25 cellular contexts compared by ENCODE assay signal in genomic region chr10:126913316-126913715, GRCh38. TPM values are rescaled to one million over a fixed set of nuclear protein-coding genes. Genes with fewer than 3 reads are reported as not detected.
"Had no signal": no experiment of that assay in that cellular context is flagged by ENCODE, and none has a peak within 500 bp of the region (broad histone marks: within the 10 kb centered on the region; RNA-seq: fewer than 3 reads in every experiment).

No MANE protein-coding gene starts in this region.

- H3K36me3 ChIP-seq: brain microvascular endothelial cell, cardiac muscle cell had no signal

- H3K27ac Mint-ChIP-seq: activated B cell treated with CpG ODN at 0.5 μM for 24 hours; activated CD4-positive, alpha-beta T cell treated with anti-CD3 and anti-CD28 coated beads, Interleukin-2, amount 10 ng/mL, durations not matched to agents 24 days and 14 days; activated CD8-positive, alpha-beta memory T cell treated with anti-CD3 and anti-CD28 coated beads, Interleukin-2, amount 10 ng/mL, durations not matched to agents 7 days and 5 days; activated naive CD4-positive, alpha-beta T cell treated with anti-CD3 and anti-CD28 coated beads, Interleukin-2, amount 10 ng/mL, durations not matched to agents 7 days and 5 days; activated naive CD8-positive, alpha-beta T cell treated with anti-CD3 and anti-CD28 coated beads for 36 hours; activated T-cell treated with anti-CD3 and anti-CD28 coated beads, Interleukin-2, amount 50 U/mL, for 24 hours; activated T-helper 1 cell treated with anti-CD3 and anti-CD28 coated beads, Interleukin-12 subunit alpha, Interleukin-12 subunit beta, Interleukin-2, Interleukin-4 antibody, amounts not matched to agents 30 ng/mL and 10 ng/mL and 1 ng/mL, durations not matched to agents 14 hours and 24 hours and 36 hours; T-helper 17 cell had no signal

- H3K4me3 Mint-ChIP-seq: activated B cell treated with CpG ODN at 0.5 μM for 24 hours; activated CD4-positive, alpha-beta T cell treated with anti-CD3 and anti-CD28 coated beads, Interleukin-2, amount 10 ng/mL, durations not matched to agents 24 days and 14 days; activated CD8-positive, alpha-beta memory T cell treated with anti-CD3 and anti-CD28 coated beads, Interleukin-2, amount 10 ng/mL, durations not matched to agents 7 days and 5 days; activated naive CD4-positive, alpha-beta T cell treated with anti-CD3 and anti-CD28 coated beads, Interleukin-2, amount 10 ng/mL, durations not matched to agents 7 days and 5 days; activated naive CD8-positive, alpha-beta T cell treated with anti-CD3 and anti-CD28 coated beads for 36 hours; activated T-cell treated with anti-CD3 and anti-CD28 coated beads, Interleukin-2, amount 50 U/mL, for 24 hours; activated T-helper 1 cell treated with anti-CD3 and anti-CD28 coated beads, Interleukin-12 subunit alpha, Interleukin-12 subunit beta, Interleukin-2, Interleukin-4 antibody, amounts not matched to agents 30 ng/mL and 10 ng/mL and 1 ng/mL, durations not matched to agents 14 hours and 24 hours and 36 hours; T-helper 17 cell had no signal

- H3K27ac ChIP-seq: brain microvascular endothelial cell, cardiac muscle cell, PC-9 had no signal

- H3K27me3 ChIP-seq: brain microvascular endothelial cell, cardiac muscle cell had no signal

- H3K4me1 Mint-ChIP-seq: activated B cell treated with CpG ODN at 0.5 μM for 24 hours; activated CD4-positive, alpha-beta T cell treated with anti-CD3 and anti-CD28 coated beads, Interleukin-2, amount 10 ng/mL, durations not matched to agents 24 days and 14 days; activated CD8-positive, alpha-beta memory T cell treated with anti-CD3 and anti-CD28 coated beads, Interleukin-2, amount 10 ng/mL, durations not matched to agents 7 days and 5 days; activated naive CD4-positive, alpha-beta T cell treated with anti-CD3 and anti-CD28 coated beads, Interleukin-2, amount 10 ng/mL, durations not matched to agents 7 days and 5 days; activated naive CD8-positive, alpha-beta T cell treated with anti-CD3 and anti-CD28 coated beads for 36 hours; T-helper 17 cell had no signal

- DNase-seq: activated B cell treated with CpG ODN at 0.5 μM for 24 hours; activated CD4-positive, alpha-beta T cell treated with anti-CD3 and anti-CD28 coated beads for 1 hour; activated CD4-positive, alpha-beta T cell treated with anti-CD3 and anti-CD28 coated beads, Interleukin-2, amount 10 ng/mL, durations not matched to agents 24 days and 14 days; activated CD4-positive, alpha-beta T cell treated with anti-CD3 and anti-CD28 coated beads, Interleukin-2, amount 50 U/mL, for 48 hours; activated CD8-positive, alpha-beta memory T cell treated with anti-CD3 and anti-CD28 coated beads, Interleukin-2, amount 10 ng/mL, durations not matched to agents 7 days and 5 days; activated gamma-delta T cell treated with Interleukin-2 at 50 U/mL for 16 hours; activated naive CD4-positive, alpha-beta T cell treated with anti-CD3 and anti-CD28 coated beads, Interleukin-2, amount 10 ng/mL, durations not matched to agents 7 days and 5 days; activated naive CD8-positive, alpha-beta T cell treated with anti-CD3 and anti-CD28 coated beads for 36 hours; activated T-cell treated with anti-CD3 and anti-CD28 coated beads, Interleukin-2, amount 50 U/mL, for 24 hours; brain microvascular endothelial cell; Karpas-422; MM.1S; NCI-H1105; NCI-H1436; NCI-H1694 treated with DMSO at 0.1 percent for 48 hours; NCI-H2029 treated with DMSO at 0.1 percent for 48 hours; NCI-H345; NCI-H510A treated with DMSO at 0.1 percent for 48 hours; NCI-H69; PC-9; SIG-M5; T-helper 17 cell; T-helper 9 cell had no signal

- H3K4me3 ChIP-seq: cardiac muscle cell, PC-9 had no signal

- H3K4me2 ChIP-seq: PC-9 had no signal

- ATAC-seq: activated CD8-positive, alpha-beta memory T cell treated with anti-CD3 and anti-CD28 coated beads, Interleukin-2, amount 10 ng/mL, durations not matched to agents 7 days and 5 days; T-helper 17 cell had no signal

- H2AFZ ChIP-seq: PC-9 had no signal

- H3K36me3 Mint-ChIP-seq: activated CD8-positive, alpha-beta memory T cell treated with anti-CD3 and anti-CD28 coated beads, Interleukin-2, amount 10 ng/mL, durations not matched to agents 7 days and 5 days; activated naive CD4-positive, alpha-beta T cell treated with anti-CD3 and anti-CD28 coated beads, Interleukin-2, amount 10 ng/mL, durations not matched to agents 7 days and 5 days; activated naive CD8-positive, alpha-beta T cell treated with anti-CD3 and anti-CD28 coated beads for 36 hours had no signal

- H3K27me3 Mint-ChIP-seq: activated B cell treated with CpG ODN at 0.5 μM for 24 hours; activated CD4-positive, alpha-beta T cell treated with anti-CD3 and anti-CD28 coated beads, Interleukin-2, amount 10 ng/mL, durations not matched to agents 24 days and 14 days; activated CD8-positive, alpha-beta memory T cell treated with anti-CD3 and anti-CD28 coated beads, Interleukin-2, amount 10 ng/mL, durations not matched to agents 7 days and 5 days; activated naive CD4-positive, alpha-beta T cell treated with anti-CD3 and anti-CD28 coated beads, Interleukin-2, amount 10 ng/mL, durations not matched to agents 7 days and 5 days; activated naive CD8-positive, alpha-beta T cell treated with anti-CD3 and anti-CD28 coated beads for 36 hours; T-helper 17 cell had no signal

RNA-seq across cellular contexts. Expression of gene DOCK1, which starts 8.1 kb away (rescaled TPM):
- total RNA-seq: activated B cell treated with CpG ODN at 0.5 μM for 24 hours had no signal
